8 cellular contexts compared by ENCODE assay signal in the genomic region with DNA sequence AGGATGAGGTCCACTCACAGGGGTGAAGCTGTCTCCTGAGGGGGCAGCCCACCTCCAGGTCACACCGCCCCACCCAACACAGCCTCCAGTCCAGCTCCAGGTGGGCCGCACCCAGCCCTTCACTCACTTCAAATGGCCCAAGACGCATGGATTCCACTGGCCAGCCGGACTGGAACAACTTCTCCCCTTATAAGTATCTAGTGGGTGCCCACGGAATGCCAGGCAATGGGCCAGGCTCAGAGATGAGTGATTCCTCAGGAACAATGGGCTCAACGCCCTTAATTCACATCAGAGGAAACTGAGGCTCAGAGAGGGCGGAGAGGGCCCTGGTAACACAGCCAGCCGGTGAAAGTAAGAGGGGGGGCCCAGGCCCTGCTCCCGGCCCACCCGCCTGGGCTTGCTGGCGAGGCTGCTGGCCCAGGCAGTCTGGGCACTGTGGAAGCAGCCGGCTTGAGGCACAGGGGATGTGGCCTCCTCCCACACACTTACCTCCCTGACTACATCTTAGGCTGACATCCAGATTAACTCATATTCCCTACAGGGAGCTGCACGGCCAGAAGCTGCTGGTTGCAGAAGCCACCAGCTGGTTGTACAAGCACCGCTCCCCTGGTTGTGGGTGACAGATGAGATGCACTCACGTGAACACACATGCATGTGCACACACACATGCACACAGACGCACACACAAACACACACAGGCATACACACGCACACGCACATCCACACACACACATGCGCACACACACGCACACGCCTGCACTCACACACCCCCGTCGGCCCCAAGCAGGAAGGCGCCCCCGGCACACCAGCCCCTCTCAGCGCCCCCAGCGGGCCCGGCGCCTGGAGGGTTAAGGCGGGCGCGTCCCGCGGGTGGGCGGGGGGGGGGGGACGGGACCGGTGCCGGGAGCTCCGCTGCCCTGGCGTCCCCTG. TPM values are rescaled to one million over a fixed set of nuclear protein-coding genes. Genes with fewer than 3 reads are reported as not detected.
A peak's percentile ranks its signal among the peaks of the same experiment; 100 is the strongest.
DNase-seq lines count a peak whose midpoint lies in the region; ATAC-seq and TF ChIP-seq lines count a peak whose summit lies in the region.

No MANE protein-coding gene starts in this region.

- H3T11ph ChIP-seq in H9 (ENCODE audit: low read length), result no peak overlapping the region

- no peak overlapping the region for H3K14ac ChIP-seq in H9 (ENCODE audit: insufficient read depth, low read length)

- H3K4ac ChIP-seq in H9 (ENCODE audit: low read depth, low read length), result no peak overlapping the region

- no peak overlapping the region for H2BK12ac ChIP-seq in H9 (ENCODE audit: insufficient read length, low read depth, low read length)

- no peak overlapping the region for H2BK20ac ChIP-seq in H9 (ENCODE audit: low read depth, low read length, poor library complexity, severe bottlenecking)

- no peak overlapping the region for H2BK120ac ChIP-seq in H9 (ENCODE audit: low read depth, low read length, poor library complexity, severe bottlenecking)

- H4K91ac ChIP-seq in H9 (ENCODE audit: insufficient read length, low read depth, low read length), result no peak overlapping the region

- intact Hi-C loops in esophagus squamous epithelium (cut with DNase I), result no loop called here

- POLR2A ChIA-PET in naive thymus-derived CD8-positive, alpha-beta T cell (lab: Charles Lee), result interaction anchor here (0.6 kb wide), 1 partner anchor 395 kb away, joined by 3 read pairs; no protein-coding TSS in a partner anchor

- H3K4me1 Mint-ChIP-seq in H9, result peaks cover 65 to 69% of the 10 kb centered on the region in 2 experiments
- peaks cover 3 to 7% (median 5%) of the 10 kb centered on the region in 4 donors for H3K4me1 Mint-ChIP-seq in naive thymus-derived CD8-positive, alpha-beta T cell

- H3K18ac ChIP-seq in H9 (ENCODE audit: insufficient read length, low read depth, low read length), result no peak overlapping the region

- ATAC-seq in naive thymus-derived CD8-positive, alpha-beta T cell, result peak in 1 of 2 donors; percentile 40
- no peak for ATAC-seq in GM18870 (IDR thresholded peaks at IDR 0.05; ENCODE audit: unreplicated experiment)

- peaks cover 17% of the 10 kb centered on the region for H3K23me2 ChIP-seq in H9 (ENCODE audit: insufficient read length, low read depth, low read length, poor library complexity, severe bottlenecking)

- no peak overlapping the region for H2BK15ac ChIP-seq in H9 (ENCODE audit: low read depth, low read length)

- H3K27me3 Mint-ChIP-seq in H9 (ENCODE audit: low read depth), result peaks cover 18% of the 10 kb centered on the region
- H3K27me3 Mint-ChIP-seq in naive thymus-derived CD8-positive, alpha-beta T cell, result peaks cover 11 to 56% (median 25%) of the 10 kb centered on the region in 5 donors

- TF ChIP-seq POLR2A in esophagus squamous epithelium (IDR thresholded peaks at IDR 0.05), result no peak

- no peak overlapping the region for H3K56ac ChIP-seq in H9 (ENCODE audit: insufficient read length, low read depth, low read length)

- DNase-seq in H9, result no peak
- DNase-seq in T1000 (lab: John Stamatoyannopoulos, UW), result peak; percentile 67
- DNase-seq in esophagus squamous epithelium (lab: John Stamatoyannopoulos, UW), result no peak
- peak in 2 of 10 donors; percentile 4 for DNase-seq in naive thymus-derived CD8-positive, alpha-beta T cell
- DNase-seq in AML-193 (lab: John Stamatoyannopoulos, UW), result no peak
- DNase-seq in NCI-H1436 treated with DMSO at 0.1 percent for 48 hours (lab: John Stamatoyannopoulos, UW), result no peak

- H3K36me3 Mint-ChIP-seq in H9 (ENCODE audit: insufficient read depth in 1 of 3, low read depth in 3 of 3), result peaks cover 18 to 27% (median 20%) of the 10 kb centered on the region in 3 experiments
- no peaks in the 10 kb centered on the region for H3K36me3 Mint-ChIP-seq in naive thymus-derived CD8-positive, alpha-beta T cell

- H3K27ac Mint-ChIP-seq in H9, result peak overlapping the region in 1 of 3 experiments; percentile 23; a peak in 1 of 7 replicates
- H3K27ac Mint-ChIP-seq in naive thymus-derived CD8-positive, alpha-beta T cell, result peak overlapping the region in 3 of 10 donors; percentile 20 to 67 (median 37)

- H3K27ac ChIP-seq in ACC112 (ENCODE audit: low read depth, low read length), result peak overlapping the region; percentile 46
- H3K27ac ChIP-seq in H9 (ENCODE audit: insufficient read length, low read depth, low read length), result no peak overlapping the region
- peak overlapping the region; percentile 76 to 95 (median 88) for H3K27ac ChIP-seq in esophagus squamous epithelium

- H3K9me3 ChIP-seq in H9 (ENCODE audit: control insufficient read depth, low read depth, low read length) (no peaks in the 10 kb centered on the region), esophagus squamous epithelium (no peaks in the 10 kb centered on the region)

- WGBS in H9 (ENCODE audit: extremely low coverage, insufficient read length, low lambda C conversion rate), result no CpG with 5 or more reads among the region's 40 CpGs
- 22 to 40% methylated on average over 7 to 13 of the region's 40 CpGs for WGBS in esophagus squamous epithelium, 2 donors

- H3K4me1 ChIP-seq in ACC112 (ENCODE audit: control insufficient read depth, insufficient read depth, low read length, unreplicated experiment) (peaks cover 17% of the 10 kb centered on the region), H9 (ENCODE audit: insufficient read depth, low read length) (peaks cover 6% of the 10 kb centered on the region; the same call in 1 of the 2 replicates), esophagus squamous epithelium (peaks cover 34 to 52% (median 38%) of the 10 kb centered on the region in 3 donors)

- no peak overlapping the region for H3K23ac ChIP-seq in H9 (ENCODE audit: insufficient read length, low read depth, low read length)

- TF ChIP-seq CTCF in H9 (conservative IDR thresholded peaks at IDR 0.05), result no peak
- TF ChIP-seq CTCF in esophagus squamous epithelium (IDR thresholded peaks at IDR 0.05), result no peak

- H3K9me3 Mint-ChIP-seq in H9, result no peaks in the 10 kb centered on the region; a peak in 2 of 5 replicates
- H3K9me3 Mint-ChIP-seq in naive thymus-derived CD8-positive, alpha-beta T cell, result peaks cover 0 to 3% (median 0%) of the 10 kb centered on the region in 9 donors

- H3K4me3 ChIP-seq in ACC112 (ENCODE audit: low read depth, low read length) (peak overlapping the region; percentile 90), esophagus squamous epithelium (peak overlapping the region; percentile 55 to 89 (median 65))

- peaks cover 36% of the 10 kb centered on the region for H3K79me2 ChIP-seq in ACC112 (ENCODE audit: control insufficient read depth, insufficient read depth, low read length, unreplicated experiment)
- H3K79me2 ChIP-seq in H9 (ENCODE audit: insufficient read depth, low read length), result peaks cover under 1% of the 10 kb centered on the region; the same call in 1 of the 2 replicates

- H3K36me3 ChIP-seq in ACC112 (ENCODE audit: insufficient read depth, low read length), result peaks cover 11% of the 10 kb centered on the region; the same call in 1 of the 2 replicates
- H3K36me3 ChIP-seq in esophagus squamous epithelium, result peaks cover under 1 to 15% (median 11%) of the 10 kb centered on the region in 3 donors

- H3K27me3 ChIP-seq in ACC112 (ENCODE audit: insufficient read depth, low read length) (no peaks in the 10 kb centered on the region), H9 (ENCODE audit: insufficient read depth, low read length) (no peaks in the 10 kb centered on the region), esophagus squamous epithelium (peaks cover 0 to 48% (median 0%) of the 10 kb centered on the region in 4 donors)

- no peak overlapping the region for H2AFZ ChIP-seq in ACC112 (ENCODE audit: low read length, unreplicated experiment)
- H2AFZ ChIP-seq in H9 (ENCODE audit: low read length), result no peak overlapping the region

- peak overlapping the region; percentile 66 to 92 for H3K4me3 Mint-ChIP-seq in H9
- H3K4me3 Mint-ChIP-seq in naive thymus-derived CD8-positive, alpha-beta T cell, result peak overlapping the region; percentile 60 to 91 (median 88)

- H3K9ac ChIP-seq in H9 (ENCODE audit: extremely low read depth, insufficient read length, low read length), result no peak overlapping the region

- H2BK5ac ChIP-seq in H9 (ENCODE audit: insufficient read length, low read length), result no peak overlapping the region

- H4K5ac ChIP-seq in H9 (ENCODE audit: insufficient read length, low read depth, low read length), result no peak overlapping the region

- no peak overlapping the region for H4K8ac ChIP-seq in H9 (replicated peaks; ENCODE audit: insufficient read length, low read depth, low read length)

- peak overlapping the region; percentile 15 for H3K4me2 ChIP-seq in H9 (ENCODE audit: insufficient read depth, insufficient read length, low read length)

- no peaks in the 10 kb centered on the region for H4K20me1 ChIP-seq in H9 (ENCODE audit: control insufficient read depth, insufficient read depth, insufficient read length)

- no peaks in the 10 kb centered on the region for H3K79me1 ChIP-seq in H9 (ENCODE audit: insufficient read depth, low read depth, low read length, poor library complexity, severe bottlenecking)

- no peak overlapping the region for H2AK5ac ChIP-seq in H9 (ENCODE audit: insufficient read length, low read length)

RNA-seq across cellular contexts. Expression of a gene that starts 1.0 kb away (rescaled TPM):
- total RNA-seq in H9 (2021) (57.2 and 62.6 TPM in 2 replicates), esophagus squamous epithelium (10 to 100 TPM in 3 of 4 donors, 1 to 10 TPM in 1; 8.5 to 16.0 (median 13.7) TPM)
- under 1 TPM; 0.60 to 0.66 TPM for total RNA-seq in naive thymus-derived CD8-positive, alpha-beta T cell
- polyA plus RNA-seq in naive thymus-derived CD8-positive, alpha-beta T cell, result not detected

Comparison
In these comparisons a context has a peak if more than half of its experiments do, and no peak if none do; other contexts are left out.
1. RNA of a gene that starts 1.0 kb away (total RNA-seq): 57.2 to 62.6 TPM in H9 and 8.5 to 16.0 TPM in esophagus squamous epithelium; 0.60 to 0.66 TPM in naive thymus-derived CD8-positive, alpha-beta T cell; every median in the first group is over 4 times any median in the second.